Comparison of ENCODE assay signal across 23 cellular contexts in genomic region chr16:6484931-6485330, GRCh38.
"Had no signal": no experiment of that assay in that cellular context is flagged by ENCODE, and none has a peak within 500 bp of the region (broad histone marks: within the 10 kb centered on the region; RNA-seq: fewer than 3 reads in every experiment).

No MANE protein-coding gene starts in this region.

- H3K27me3 ChIP-seq: right lobe of liver had no signal

- FAIRE-seq: keratinocyte had no signal

- H3K4me3 ChIP-seq: lung, prostate gland, right lobe of liver, thoracic aorta, upper lobe of right lung had no signal

- ATAC-seq: activated CD8-positive, alpha-beta T cell treated with anti-CD3 and anti-CD28 coated beads for 36 hours; activated naive CD8-positive, alpha-beta T cell treated with anti-CD3 and anti-CD28 coated beads, Interleukin-2, amount 50 U/mL, for 24 hours; effector memory CD8-positive, alpha-beta T cell; left lobe of liver; right lobe of liver; SK-N-SH treated with all-trans-retinoic acid at 6 μM for 48 hours; stimulated activated memory B cell treated with anti-CD40 and anti-IgM and Interleukin-4, amounts not matched to agents 10 μg/mL and 1 μg/mL and 100 μg/mL, for 72 hours; T-cell; upper lobe of right lung; WTC11 had no signal

- DNase-seq: activated CD4-positive, alpha-beta T cell treated with anti-CD3 and anti-CD28 coated beads for 4 hours; activated CD8-positive, alpha-beta T cell treated with anti-CD3 and anti-CD28 coated beads for 36 hours; activated naive CD4-positive, alpha-beta T cell treated with anti-CD3 and anti-CD28 coated beads, Interleukin-2, amount 10 ng/mL, durations not matched to agents 7 days and 5 days; activated naive CD8-positive, alpha-beta T cell treated with anti-CD3 and anti-CD28 coated beads, Interleukin-2, amount 50 U/mL, for 24 hours; activated T-cell treated with anti-CD3 and anti-CD28 coated beads, Interleukin-2, amount 50 U/mL, for 1 hour; dermis blood vessel endothelial cell; effector memory CD8-positive, alpha-beta T cell; foreskin melanocyte; glutamatergic neuron; midbrain; occipital lobe; right lobe of liver; stimulated activated CD4-positive, alpha-beta T cell treated with anti-CD3 and anti-CD28 coated beads, Interleukin-4, amount 100 ng/mL, for 4 hours; T-cell; upper lobe of right lung had no signal

- H3K27ac ChIP-seq: prostate gland, right lobe of liver, thoracic aorta, upper lobe of right lung had no signal

- H3K9me3 ChIP-seq: prostate gland, right lobe of liver, thoracic aorta, upper lobe of right lung had no signal

- H3K36me3 ChIP-seq: prostate gland, right lobe of liver, thoracic aorta, upper lobe of right lung had no signal

- H3K4me1 ChIP-seq: prostate gland, right lobe of liver, upper lobe of right lung had no signal
